8 cellular contexts compared by ENCODE assay signal in the genomic region with DNA sequence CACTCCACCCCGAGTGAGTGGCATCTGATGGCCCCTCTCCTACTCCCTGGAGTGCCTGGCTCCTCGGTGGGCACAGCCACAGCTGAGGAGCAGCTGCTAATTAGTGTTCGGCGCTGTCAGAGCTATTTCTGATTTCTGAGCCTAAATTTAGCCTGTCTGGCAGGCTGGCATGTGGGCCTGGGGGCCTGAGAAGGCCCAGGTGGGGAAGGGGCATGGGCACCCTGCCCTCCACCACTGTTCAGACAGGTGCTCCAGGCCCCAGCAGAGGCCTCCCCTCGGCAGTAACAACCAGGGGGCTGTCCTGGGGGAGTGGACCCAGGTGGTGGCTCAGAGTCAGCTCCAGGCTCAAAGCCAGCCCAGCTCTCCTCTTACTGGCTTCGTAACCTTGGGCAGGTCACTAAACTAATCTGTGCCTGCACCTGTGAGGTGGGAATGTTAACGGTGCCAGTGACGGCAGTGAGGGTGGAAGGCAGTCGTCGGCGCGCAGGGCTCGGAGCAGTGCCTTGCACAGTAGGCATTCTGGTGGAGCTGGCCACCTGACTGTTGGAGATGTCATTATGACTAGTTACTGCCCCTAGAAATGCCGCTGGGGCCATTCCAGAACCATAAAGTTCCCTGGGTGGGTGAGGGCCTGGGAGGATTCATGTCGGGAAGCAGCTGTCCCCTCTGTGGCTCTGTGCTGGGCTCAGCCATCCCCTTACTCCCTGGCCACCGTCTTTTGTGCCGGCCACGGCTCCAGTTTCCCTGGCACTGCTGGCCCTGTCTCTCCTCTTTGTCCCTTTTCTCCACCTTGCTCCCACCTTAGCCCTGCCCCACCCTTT. TPM values are rescaled to one million over a fixed set of nuclear protein-coding genes. Genes with fewer than 3 reads are reported as not detected.
DNase-seq lines count a peak whose midpoint lies in the region; ATAC-seq and TF ChIP-seq lines count a peak whose summit lies in the region.

No MANE protein-coding gene starts in this region.

- peak overlapping the region; percentile 79 for H3K27ac ChIP-seq in suprapubic skin

- peaks cover 78% of the 10 kb centered on the region for H3K4me1 Mint-ChIP-seq in activated CD4-positive, alpha-beta T cell treated with anti-CD3 and anti-CD28 coated beads for 36 hours
- peaks cover 25% of the 10 kb centered on the region for H3K4me1 Mint-ChIP-seq in endothelial cell (ENCODE audit: unreplicated experiment)

- peak overlapping the region; percentile 94 for H3K4me3 Mint-ChIP-seq in activated CD4-positive, alpha-beta T cell treated with anti-CD3 and anti-CD28 coated beads for 36 hours
- no peak overlapping the region for H3K4me3 Mint-ChIP-seq in endothelial cell (ENCODE audit: unreplicated experiment)

- peak overlapping the region; percentile 100 for H3K27ac Mint-ChIP-seq in activated CD4-positive, alpha-beta T cell treated with anti-CD3 and anti-CD28 coated beads for 36 hours
- no peak overlapping the region for H3K27ac Mint-ChIP-seq in endothelial cell (ENCODE audit: unreplicated experiment)

- H3K36me3 ChIP-seq in suprapubic skin: no peaks in the 10 kb centered on the region

- CTCF ChIA-PET in activated CD4-positive, alpha-beta T cell treated with anti-CD3 and anti-CD28 coated beads for 36 hours (lab: Charles Lee): interaction anchor here (0.6 to 12.8 kb wide), 9 partner anchors 9 to 155 kb away, joined by 3 to 334 read pairs (median 10); a partner anchor contains a TSS

- POLR2A ChIA-PET in activated CD4-positive, alpha-beta T cell treated with anti-CD3 and anti-CD28 coated beads for 36 hours (lab: Charles Lee): interaction anchor here (0.5 to 7.9 kb wide), 9 partner anchors 17 to 91 kb away, joined by 3 to 86 read pairs (median 4); a partner anchor contains a TSS

- 55% methylated on average over 15 of the region's 18 CpGs for WGBS in suprapubic skin

- no peak for TF ChIP-seq EP300 in suprapubic skin (IDR thresholded peaks at IDR 0.05)

- H3K9me3 Mint-ChIP-seq in activated CD4-positive, alpha-beta T cell treated with anti-CD3 and anti-CD28 coated beads for 36 hours (ENCODE audit: low read depth): no peaks in the 10 kb centered on the region
- no peaks in the 10 kb centered on the region for H3K9me3 Mint-ChIP-seq in endothelial cell (ENCODE audit: unreplicated experiment)

- peaks cover 76% of the 10 kb centered on the region for H3K4me1 ChIP-seq in suprapubic skin

- H3K9me3 ChIP-seq in suprapubic skin: no peaks in the 10 kb centered on the region

- intact Hi-C loops in activated CD4-positive, alpha-beta T cell treated with anti-CD3 and anti-CD28 coated beads for 36 hours (cut with DNase I, micrococcal nuclease): loop anchor here in 1 of 2 experiments (5.0 kb wide), 3 partner anchors 281 to 964 kb away; a partner anchor contains a TSS

- no peak for TF ChIP-seq POLR2A in suprapubic skin (IDR thresholded peaks at IDR 0.05)

- TF ChIP-seq CTCF in suprapubic skin (IDR thresholded peaks at IDR 0.05) (no peak), endothelial cell (IDR thresholded peaks at IDR 0.05; ENCODE audit: unreplicated experiment) (no peak)

- H3K27me3 Mint-ChIP-seq in activated CD4-positive, alpha-beta T cell treated with anti-CD3 and anti-CD28 coated beads for 36 hours: no peaks in the 10 kb centered on the region
- H3K27me3 Mint-ChIP-seq in endothelial cell (ENCODE audit: unreplicated experiment): peaks cover 12% of the 10 kb centered on the region

- H3K27me3 ChIP-seq in suprapubic skin: no peaks in the 10 kb centered on the region

- H3K4me3 ChIP-seq in suprapubic skin: peak overlapping the region; percentile 11

- ATAC-seq in activated CD4-positive, alpha-beta T cell treated with anti-CD3 and anti-CD28 coated beads for 36 hours: no peak
- no peak for ATAC-seq in HG03520 (IDR thresholded peaks at IDR 0.05; ENCODE audit: unreplicated experiment)

- H3K36me3 Mint-ChIP-seq in activated CD4-positive, alpha-beta T cell treated with anti-CD3 and anti-CD28 coated beads for 36 hours (ENCODE audit: low read depth): peaks cover 38% of the 10 kb centered on the region
- H3K36me3 Mint-ChIP-seq in endothelial cell (ENCODE audit: low read depth, unreplicated experiment): peaks cover 5% of the 10 kb centered on the region

- DNase-seq in activated CD4-positive, alpha-beta T cell treated with anti-CD3 and anti-CD28 coated beads for 36 hours: peak; percentile 65
- no peak for DNase-seq in activated CD4-positive, alpha-beta T cell treated with anti-CD3 and anti-CD28 coated beads for 4 hours
- DNase-seq in activated CD8-positive, alpha-beta memory T cell treated with anti-CD3 and anti-CD28 coated beads, Interleukin-2, amount 50 U/mL, for 48 hours: peak; percentile 77
- DNase-seq in islet precursor cell (peak; percentile 60), suprapubic skin (ENCODE audit: low spot score in 2 of 2) (no peak), endothelial cell (ENCODE audit: low spot score) (no peak), COR-L47 (lab: John Stamatoyannopoulos, UW) (no peak)

RNA-seq across cellular contexts. Expression of a gene that starts 6.6 kb away (rescaled TPM):
- 100 to 1,000 TPM; 268 to 295 TPM for total RNA-seq in activated CD4-positive, alpha-beta T cell treated with anti-CD3 and anti-CD28 coated beads for 36 hours
- total RNA-seq in suprapubic skin (10 to 100 TPM in 1 of 4 donors, 1 to 10 TPM in 3; 5.9 to 14.6 (median 8.0) TPM), endothelial cell (ENCODE audit: unreplicated experiment) (103 TPM)

RNA-seq across cellular contexts. Expression of a gene that starts 33.6 kb away (rescaled TPM):
- under 1 TPM; 0.21 to 0.25 TPM for total RNA-seq in activated CD4-positive, alpha-beta T cell treated with anti-CD3 and anti-CD28 coated beads for 36 hours
- total RNA-seq in suprapubic skin: not detected
- total RNA-seq in endothelial cell (ENCODE audit: unreplicated experiment): not detected

Comparison
In these comparisons a context has a peak if more than half of its experiments do, and no peak if none do; other contexts are left out.
1. DNase-seq: peak in activated CD4-positive, alpha-beta T cell treated with anti-CD3 and anti-CD28 coated beads for 36 hours (single experiment), activated CD8-positive, alpha-beta memory T cell treated with anti-CD3 and anti-CD28 coated beads, Interleukin-2, amount 50 U/mL, for 48 hours (single experiment) and islet precursor cell (single experiment); none in activated CD4-positive, alpha-beta T cell treated with anti-CD3 and anti-CD28 coated beads for 4 hours (0 of 2), suprapubic skin (0 of 2), endothelial cell (single experiment) and COR-L47 (single experiment).